ENCODE assay signal across 8 cellular contexts in genomic region chr3:32401541-32402052, GRCh38. TPM values are rescaled to one million over a fixed set of nuclear protein-coding genes. Genes with fewer than 3 reads are reported as not detected.
DNase-seq lines count a peak whose midpoint lies in the region; ATAC-seq lines count a peak whose summit lies in the region.

No MANE protein-coding gene starts in this region.

- H3K36me3 Mint-ChIP-seq in T-cell: peaks cover 25% of the 10 kb centered on the region

- peak overlapping the region; percentile 60 for H3K18ac ChIP-seq in trophoblast cell (ENCODE audit: low read length)

- POLR2A ChIA-PET in T-cell (lab: Charles Lee): interaction anchor here in 1 of 2 donors (0.7 kb wide), 1 partner anchor 12 kb away, joined by 6 read pairs; no protein-coding TSS in a partner anchor

- H2BK5ac ChIP-seq in trophoblast cell (ENCODE audit: low read depth, low read length, poor library complexity): peak overlapping the region; percentile 17

- H3K4me3 Mint-ChIP-seq in T-cell: peak overlapping the region; percentile 87 to 88 (median 88)

- no CpG with 5 or more reads among the region's 40 CpGs for WGBS in trophoblast cell (ENCODE audit: extremely low coverage, insufficient coverage, insufficient read length)

- peak overlapping the region; percentile 25 for H4K12ac ChIP-seq in trophoblast cell (ENCODE audit: low read depth, low read length)

- H3K4me2 ChIP-seq in Karpas-422 (ENCODE audit: low read depth, low read length, poor library complexity, severe bottlenecking) (peak overlapping the region; percentile 46), trophoblast cell (ENCODE audit: low read length) (peak overlapping the region; percentile 60)

- H3K9ac ChIP-seq in Karpas-422 (ENCODE audit: low read length): no peak overlapping the region
- no peak overlapping the region for H3K9ac ChIP-seq in trophoblast cell (ENCODE audit: low read length)

- H3K4me3 ChIP-seq in Karpas-422 (ENCODE audit: low read length): peak overlapping the region; percentile 18; the same call in 1 of the 2 replicates
- H3K4me3 ChIP-seq in trophoblast cell (ENCODE audit: low read depth, low read length): peak overlapping the region; percentile 50

- H3K4me1 ChIP-seq in Karpas-422 (ENCODE audit: low read length) (peaks cover 8% of the 10 kb centered on the region), trophoblast cell (ENCODE audit: control insufficient read depth in 1 of 2, insufficient read depth in 2 of 2, low read length in 2 of 2) (peaks cover 2 to 3% of the 10 kb centered on the region in 2 experiments)

- peak overlapping the region; percentile 100 for H3K27ac Mint-ChIP-seq in T-cell

- peak overlapping the region; percentile 59 for H3K14ac ChIP-seq in trophoblast cell (ENCODE audit: low read length)

- H3K36me3 ChIP-seq in Karpas-422 (ENCODE audit: insufficient read depth, low read length) (no peaks in the 10 kb centered on the region), trophoblast cell (ENCODE audit: control insufficient read depth in 1 of 2, insufficient read depth in 2 of 2, low read length in 2 of 2) (no peaks in the 10 kb centered on the region)

- H3K27ac ChIP-seq in Karpas-422 (ENCODE audit: low read length) (no peak overlapping the region), angular gyrus (ENCODE audit: low read depth, low read length) (peak overlapping the region; percentile 30), trophoblast cell (ENCODE audit: low read depth, low read length) (peak overlapping the region; percentile 87)

- DNase-seq in DMS153 treated with DMSO at 0.1 percent for 48 hours (lab: John Stamatoyannopoulos, UW; ENCODE audit: unreplicated experiment) (peak; percentile 18), Karpas-422 (no peak), T-cell (peak in 33 of 34 experiments; percentile 41 to 72 (median 57)), left ventricle myocardium superior (peak; percentile 93), trophoblast cell (peak in 1 of 2 donors; percentile 51), NCI-H1436 treated with DMSO at 0.1 percent for 48 hours (lab: John Stamatoyannopoulos, UW) (no peak)

- peaks cover 10% of the 10 kb centered on the region for H3K79me1 ChIP-seq in trophoblast cell (ENCODE audit: low read length)

- no peaks in the 10 kb centered on the region for H3K9me2 ChIP-seq in Karpas-422 (replicated peaks; ENCODE audit: insufficient read depth, low read length)

- H2BK120ac ChIP-seq in trophoblast cell (ENCODE audit: insufficient read depth, low read length, poor library complexity): peak overlapping the region; percentile 76

- H3K27me3 Mint-ChIP-seq in T-cell: no peaks in the 10 kb centered on the region

- no peak overlapping the region for H2AFZ ChIP-seq in Karpas-422 (ENCODE audit: low read length)
- peak overlapping the region; percentile 42 for H2AFZ ChIP-seq in trophoblast cell (ENCODE audit: insufficient read depth, low read length, poor library complexity)

- CTCF ChIA-PET in T-cell (lab: Charles Lee): interaction anchor here (1.0 to 1.7 kb wide), 4 partner anchors 26 to 69 kb away, joined by 3 to 10 read pairs (median 4); no protein-coding TSS in a partner anchor

- H3K4ac ChIP-seq in trophoblast cell (ENCODE audit: low read depth, low read length): no peak overlapping the region

- H2BK12ac ChIP-seq in trophoblast cell (ENCODE audit: low read length): no peak overlapping the region

- H2AK5ac ChIP-seq in trophoblast cell (ENCODE audit: low read length): no peak overlapping the region

- H3K23ac ChIP-seq in trophoblast cell (ENCODE audit: low read length): no peak overlapping the region

- peaks cover 5% of the 10 kb centered on the region; the same call in 1 of the 2 replicates for H4K20me1 ChIP-seq in Karpas-422 (ENCODE audit: insufficient read depth, low read depth, low read length)

- ATAC-seq in GM21723 (IDR thresholded peaks at IDR 0.05; ENCODE audit: unreplicated experiment) (peak; percentile 84), T-cell (replicated peaks in 1 of 4) (peak; percentile 74 to 88 (median 84)), left ventricle myocardium superior (peak; percentile 93)

- intact Hi-C loops in left ventricle myocardium superior (cut with micrococcal nuclease): no loop called here

- H3K9me3 ChIP-seq in Karpas-422 (ENCODE audit: low read length) (no peaks in the 10 kb centered on the region), trophoblast cell (ENCODE audit: insufficient read depth, low read depth, low read length) (no peaks in the 10 kb centered on the region)

- peaks cover 79 to 83% (median 81%) of the 10 kb centered on the region in 3 donors for H3K4me1 Mint-ChIP-seq in T-cell

- no peaks in the 10 kb centered on the region for H3K9me3 Mint-ChIP-seq in T-cell

- H3K27me3 ChIP-seq in Karpas-422 (ENCODE audit: low read length) (no peaks in the 10 kb centered on the region), trophoblast cell (ENCODE audit: insufficient read depth, low read length) (no peaks in the 10 kb centered on the region)

- H4K91ac ChIP-seq in trophoblast cell (ENCODE audit: low read depth, low read length): peak overlapping the region; percentile 70

- H3K79me2 ChIP-seq in Karpas-422 (ENCODE audit: low read length): no peaks in the 10 kb centered on the region
- peaks cover 3% of the 10 kb centered on the region for H3K79me2 ChIP-seq in trophoblast cell (ENCODE audit: control insufficient read depth, insufficient read depth, low read length, poor library complexity)

- peak overlapping the region; percentile 92 for H4K8ac ChIP-seq in trophoblast cell (ENCODE audit: low read depth, low read length)

RNA-seq across cellular contexts. Expression of gene CMTM7, which starts 9.9 kb away (rescaled TPM):
- 7.1 and 8.9 TPM in 2 replicates for total RNA-seq in Karpas-422 (2014; rRNA removed; shearing (Covaris generic); ENCODE audit: low replicate concordance)
- total RNA-seq in T-cell (10 to 100 TPM; 40.7 to 56.7 (median 47.8) TPM), left ventricle myocardium superior (4.4 TPM)
- polyA plus RNA-seq in trophoblast cell (2013): 16.7 and 18.6 TPM in 2 replicates

Comparison
In these comparisons a context has a peak if more than half of its experiments do, and no peak if none do; other contexts are left out.
1. DNase-seq: peak in DMS153 treated with DMSO at 0.1 percent for 48 hours (single experiment), T-cell (33 of 34) and left ventricle myocardium superior (single experiment); none in Karpas-422 (single experiment) and NCI-H1436 treated with DMSO at 0.1 percent for 48 hours (single experiment).
2. Peak in every context shown above with its lines, with median percentiles within 50 percentile points of each other: ATAC-seq.